8 cellular contexts compared by ENCODE assay signal in the genomic region with DNA sequence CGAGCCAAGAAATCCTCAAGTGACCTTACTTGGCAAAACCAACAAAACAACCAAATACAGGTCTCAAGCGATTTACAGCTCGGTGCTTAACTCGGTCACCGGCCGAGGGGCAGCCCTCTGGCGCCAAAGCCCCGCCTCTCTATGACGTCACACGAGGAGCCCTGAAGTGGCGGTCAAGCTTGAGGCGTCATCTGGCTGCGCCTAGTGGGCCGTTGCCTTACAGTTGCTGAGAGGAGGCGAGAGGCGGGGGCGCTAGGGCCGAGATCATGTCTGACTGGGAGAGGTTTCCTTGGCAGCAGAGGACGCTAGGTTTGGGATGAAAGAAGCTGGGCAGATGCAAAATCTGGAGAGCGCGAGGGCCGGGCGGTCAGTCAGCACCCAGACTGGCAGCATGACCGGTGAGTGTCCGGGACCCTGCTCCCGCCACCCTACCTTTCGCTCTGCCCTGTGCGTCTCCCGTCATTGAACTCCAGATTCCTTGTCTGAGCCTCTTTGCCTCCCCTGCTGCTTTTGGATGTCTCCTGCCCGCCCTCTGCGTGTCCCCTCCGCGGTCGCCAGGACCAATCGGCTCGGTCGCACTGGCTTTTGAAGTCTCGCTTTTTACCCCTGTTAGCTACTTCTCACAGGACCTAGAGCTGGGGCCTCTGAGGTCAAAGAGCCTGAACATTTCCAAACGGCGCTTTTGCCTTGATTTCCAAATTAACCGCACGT. TPM values are rescaled to one million over a fixed set of nuclear protein-coding genes. Genes with fewer than 3 reads are reported as not detected.
A peak's percentile ranks its signal among the peaks of the same experiment; 100 is the strongest.
DNase-seq lines count a peak whose midpoint lies in the region; ATAC-seq and TF ChIP-seq lines count a peak whose summit lies in the region.

A gene (plus strand): TSS at position 204 of the 711 bp plus-strand sequence. CDS start 113 bp downstream, at position 317.

- TSS peak; percentile 42 for BruUV-seq in A673 (replicated peaks; lab: Mats Ljungman, UMichigan)

- DNase-seq in A673 (ENCODE audit: low spot score) = peak; percentile 93
- peak; percentile 68 for DNase-seq in NCI-H2196 treated with DMSO at 0.1 percent for 48 hours (lab: John Stamatoyannopoulos, UW; ENCODE audit: unreplicated experiment)
- DNase-seq in cardiac fibroblast (ENCODE audit: low read depth in 2 of 2) = peak; percentile 96 to 97
- DNase-seq in iPS-NIHi7 (ENCODE audit: extremely low spot score) = peak; percentile 98
- DNase-seq in smooth muscle cell (lab: John Stamatoyannopoulos, UW; ENCODE audit: unreplicated experiment) = peak; percentile 84

- CTCF ChIA-PET in A673 (lab: Charles Lee) = no interaction called here

- H3K4me1 ChIP-seq in A673 (ENCODE audit: insufficient read depth, low read length, poor library complexity, severe bottlenecking) (no peaks in the 10 kb centered on the region), smooth muscle cell (ENCODE audit: low read depth) (peaks cover 15% of the 10 kb centered on the region)

- no peaks in the 10 kb centered on the region for H3F3A ChIP-seq in smooth muscle cell (ENCODE audit: low read depth)

- intact Hi-C loops in A673 (cut with micrococcal nuclease; ENCODE audit: unreplicated experiment) = no loop called here

- TF ChIP-seq CTCF in A673 (conservative IDR thresholded peaks at IDR 0.05; ENCODE audit: low read depth, low read length) (no peak), WI38 (IDR thresholded peaks at IDR 0.05; ENCODE audit: low read depth, low read length) (no peak), cardiac fibroblast (IDR thresholded peaks at IDR 0.05; ENCODE audit: low read depth, low read length) (no peak), smooth muscle cell (IDR thresholded peaks at IDR 0.05; ENCODE audit: borderline replicate concordance, insufficient read depth, poor library complexity, severe bottlenecking) (no peak)

- H3K9ac ChIP-seq in smooth muscle cell (ENCODE audit: low read depth) = peak within 1 kb of the TSS; percentile 94

- WGBS in smooth muscle cell (ENCODE audit: low lambda C conversion rate) = 1% methylated on average over 40 of the region's 42 CpGs

- H3K4me2 ChIP-seq in smooth muscle cell = peak within 1 kb of the TSS; percentile 96

- H3K27me3 ChIP-seq in A673 (replicated peaks; ENCODE audit: insufficient read depth, low read depth, low read length, poor library complexity) (peaks cover 23% of the 10 kb centered on the region), smooth muscle cell (ENCODE audit: low read depth) (peaks cover 3% of the 10 kb centered on the region)

- H3K79me2 ChIP-seq in smooth muscle cell (ENCODE audit: low read depth) = peaks cover 2% of the 10 kb centered on the region

- ATAC-seq in GM18861 (IDR thresholded peaks at IDR 0.05; ENCODE audit: unreplicated experiment) (peak; percentile 89), HG03103 (IDR thresholded peaks at IDR 0.05; ENCODE audit: low read depth, unreplicated experiment) (peak; percentile 98)

- H4K20me1 ChIP-seq in smooth muscle cell (ENCODE audit: low read depth) = no peaks in the 10 kb centered on the region

- H2AFZ ChIP-seq in smooth muscle cell (ENCODE audit: low read depth) = peak within 1 kb of the TSS; percentile 99

- H3K27ac ChIP-seq in A673 (ENCODE audit: low read depth, low read length, poor library complexity, severe bottlenecking) = peak within 1 kb of the TSS; percentile 70
- peak within 1 kb of the TSS; percentile 83 for H3K27ac ChIP-seq in smooth muscle cell (ENCODE audit: low read depth)

- H3K4me3 ChIP-seq in A673 (ENCODE audit: low read depth, low read length, poor library complexity, severe bottlenecking) (peak within 1 kb of the TSS; percentile 81), WI38 (ENCODE audit: low read depth, low read length) (peak within 1 kb of the TSS; percentile 90), cardiac fibroblast (replicated peaks in 1 of 2; ENCODE audit: low read depth in 2 of 2, low read length in 2 of 2) (peak within 1 kb of the TSS; percentile 95 to 97), smooth muscle cell (peak within 1 kb of the TSS; percentile 89)

- POLR2A ChIA-PET in A673 (lab: Charles Lee; ENCODE audit: low non-redundant PET) = no interaction called here

- H3K9me3 ChIP-seq in A673 (ENCODE audit: low read depth, low read length, poor library complexity, severe bottlenecking) = no peaks in the 10 kb centered on the region
- H3K9me3 ChIP-seq in smooth muscle cell (replicated peaks; ENCODE audit: low read depth) = no peaks in the 10 kb centered on the region

- H3K36me3 ChIP-seq in A673 (ENCODE audit: insufficient read depth, low read length, poor library complexity, severe bottlenecking) (no peaks in the 10 kb centered on the region), smooth muscle cell (ENCODE audit: low read depth) (no peaks in the 10 kb centered on the region)

RNA-seq across cellular contexts. Expression of the gene that starts here (rescaled TPM):
- total RNA-seq in A673 (2021) = 19.2 and 24.2 TPM in 2 replicates
- 7.0 and 11.1 TPM in 2 replicates for total RNA-seq in smooth muscle cell
- 15.8 and 22.6 TPM in 2 replicates for polyA plus RNA-seq in smooth muscle cell

Comparison
In these comparisons a context has a peak if more than half of its experiments do, and no peak if none do; other contexts are left out.
1. Peak in every context shown above with its lines: DNase-seq, ATAC-seq, H3K4me3 ChIP-seq and H3K27ac ChIP-seq.